13 cellular contexts compared by ENCODE assay signal in genomic region chr12:57602544-57602943, GRCh38. TPM values are rescaled to one million over a fixed set of nuclear protein-coding genes. Genes with fewer than 3 reads are reported as not detected.
DNase-seq lines count a peak whose midpoint lies in the region; ATAC-seq and TF ChIP-seq lines count a peak whose summit lies in the region.
"Had no signal": no experiment of that assay in that cellular context is flagged by ENCODE, and none has a peak within 500 bp of the region (broad histone marks: within the 10 kb centered on the region; RNA-seq: fewer than 3 reads in every experiment).

No MANE protein-coding gene starts in this region.

- peaks cover 34% of the 10 kb centered on the region for H3K36me3 Mint-ChIP-seq in activated T-cell treated with anti-CD3 and anti-CD28 coated beads, Interleukin-2, amount 50 U/mL, for 4 hours (ENCODE audit: insufficient read depth)

- no peaks in the 10 kb centered on the region for H3K9me3 ChIP-seq in esophagus muscularis mucosa
- H3K9me3 ChIP-seq in gastrocnemius medialis, result no peaks in the 10 kb centered on the region
- H3K9me3 ChIP-seq: MG63 had no signal

- no peak overlapping the region for H3K4me3 Mint-ChIP-seq in activated T-cell treated with anti-CD3 and anti-CD28 coated beads, Interleukin-2, amount 50 U/mL, for 4 hours
- H3K4me3 Mint-ChIP-seq: H9 had no signal

- no peak for ATAC-seq in gastrocnemius medialis
- no peak for ATAC-seq in activated T-cell treated with anti-CD3 and anti-CD28 coated beads, Interleukin-2, amount 50 U/mL, for 4 hours
- ATAC-seq: CD8-positive, alpha-beta T cell had no signal

- H3K4me1 ChIP-seq in esophagus muscularis mucosa, result peaks cover 18 to 44% (median 33%) of the 10 kb centered on the region in 4 donors
- no peaks in the 10 kb centered on the region for H3K4me1 ChIP-seq in gastrocnemius medialis

- no peaks in the 10 kb centered on the region for H3K9me3 Mint-ChIP-seq in activated T-cell treated with anti-CD3 and anti-CD28 coated beads, Interleukin-2, amount 50 U/mL, for 4 hours
- H3K9me3 Mint-ChIP-seq: CD8-positive, alpha-beta T cell; H9 had no signal

- H3K27ac ChIP-seq in angular gyrus (ENCODE audit: low read depth, low read length) (peak overlapping the region; percentile 25), esophagus muscularis mucosa (replicated peaks in 1 of 4) (peak overlapping the region; percentile 96 to 99 (median 97)), gastrocnemius medialis (peak overlapping the region in 3 of 4 donors; percentile 55 to 71 (median 66))

- H3K36me3 ChIP-seq in esophagus muscularis mucosa (peaks cover 26 to 69% (median 51%) of the 10 kb centered on the region in 4 donors), gastrocnemius medialis (peaks cover 0 to 25% of the 10 kb centered on the region in 2 donors)
- H3K36me3 ChIP-seq: MG63 had no signal

- TF ChIP-seq CTCF in esophagus muscularis mucosa (IDR thresholded peaks at IDR 0.05), result no peak
- no peak for TF ChIP-seq CTCF in gastrocnemius medialis (IDR thresholded peaks at IDR 0.05 in 4 of 5, conservative IDR thresholded peaks at IDR 0.05 in 1 of 5)

- TF ChIP-seq POLR2A in esophagus muscularis mucosa (IDR thresholded peaks at IDR 0.05; ENCODE audit: low read depth), result no peak
- no peak for TF ChIP-seq POLR2A in gastrocnemius medialis (IDR thresholded peaks at IDR 0.05)

- peaks cover 25% of the 10 kb centered on the region for H3K4me1 Mint-ChIP-seq in activated T-cell treated with anti-CD3 and anti-CD28 coated beads, Interleukin-2, amount 50 U/mL, for 4 hours (ENCODE audit: low read depth)

- no peak for TF ChIP-seq EP300 in esophagus muscularis mucosa (IDR thresholded peaks at IDR 0.05)

- in situ Hi-C loops in gastrocnemius medialis (cut with MboI; ENCODE audit: low sequenced_read_pairs in 4 of 4), result no loop called here

- intact Hi-C loops in esophagus muscularis mucosa (cut with DNase I) (no loop called here), gastrocnemius medialis (cut with DNase I; ENCODE audit: low total_unique reads) (no loop called here)

- no peaks in the 10 kb centered on the region for H3K27me3 Mint-ChIP-seq in activated T-cell treated with anti-CD3 and anti-CD28 coated beads, Interleukin-2, amount 50 U/mL, for 4 hours (ENCODE audit: low read depth)

- no peak overlapping the region for H3K4me3 ChIP-seq in esophagus muscularis mucosa
- no peak overlapping the region for H3K4me3 ChIP-seq in gastrocnemius medialis
- H3K4me3 ChIP-seq: MG63 had no signal

- peak; percentile 58 for DNase-seq in NCI-H82 treated with DMSO at 0.1 percent for 48 hours (lab: John Stamatoyannopoulos, UW; ENCODE audit: unreplicated experiment)
- DNase-seq in esophagus muscularis mucosa (ENCODE audit: extremely low spot score), result no peak
- no peak for DNase-seq in gastrocnemius medialis
- DNase-seq in activated T-cell treated with anti-CD3 and anti-CD28 coated beads, Interleukin-2, amount 50 U/mL, for 4 hours, result no peak
- DNase-seq in mesenteric fat pad (ENCODE audit: low spot score), result no peak
- DNase-seq in stimulated activated CD8-positive, alpha-beta memory T cell treated with anti-CD3 and anti-CD28 coated beads, Interleukin-4, amount 100 ng/mL, for 48 hours, result no peak
- no peak for DNase-seq in HK-2 (ENCODE audit: unreplicated experiment)
- DNase-seq: CD8-positive, alpha-beta T cell; H9; MG63; NCI-H1105; NCI-H1694 treated with DMSO at 0.1 percent for 48 hours had no signal

- no peaks in the 10 kb centered on the region for H3K27me3 ChIP-seq in esophagus muscularis mucosa
- peaks cover 13 to 34% (median 20%) of the 10 kb centered on the region in 3 donors for H3K27me3 ChIP-seq in gastrocnemius medialis
- H3K27me3 ChIP-seq: MG63 had no signal

RNA-seq across cellular contexts. Expression of gene DTX3, which starts 2.1 kb away (rescaled TPM):
- total RNA-seq in esophagus muscularis mucosa, result 10 to 100 TPM; 39.0 to 68.6 (median 46.8) TPM
- total RNA-seq in gastrocnemius medialis, result 10 to 100 TPM in 1 of 4 donors, 1 to 10 TPM in 3; 3.5 to 13.8 (median 6.8) TPM
- total RNA-seq in activated T-cell treated with anti-CD3 and anti-CD28 coated beads, Interleukin-2, amount 50 U/mL, for 4 hours, result 10 to 100 TPM; 15.9 to 18.6 (median 17.0) TPM
- 7.2 TPM for total RNA-seq in mesenteric fat pad

RNA-seq across cellular contexts. Expression of gene ARHGEF25, which starts 8.7 kb away (rescaled TPM):
- total RNA-seq in esophagus muscularis mucosa, result 100 to 1,000 TPM in 3 of 4 donors, 10 to 100 TPM in 1; 77.7 to 133 (median 111) TPM
- 1 to 10 TPM; 1.9 to 3.3 (median 2.4) TPM for total RNA-seq in gastrocnemius medialis
- total RNA-seq in activated T-cell treated with anti-CD3 and anti-CD28 coated beads, Interleukin-2, amount 50 U/mL, for 4 hours, result 1 to 10 TPM in 1 of 3 donors, under 1 TPM in 2; 0.56 to 1.6 (median 0.65) TPM
- 12.8 TPM for total RNA-seq in mesenteric fat pad

RNA-seq across cellular contexts. Expression of gene PIP4K2C, which starts 11.6 kb away (rescaled TPM):
- total RNA-seq in esophagus muscularis mucosa, result 10 to 100 TPM; 22.7 to 30.7 (median 29.0) TPM
- total RNA-seq in gastrocnemius medialis, result 10 to 100 TPM; 11.2 to 22.0 (median 14.6) TPM
- 10 to 100 TPM; 28.6 to 32.0 (median 29.1) TPM for total RNA-seq in activated T-cell treated with anti-CD3 and anti-CD28 coated beads, Interleukin-2, amount 50 U/mL, for 4 hours
- total RNA-seq in mesenteric fat pad, result 14.3 TPM

RNA-seq across cellular contexts. Expression of gene B4GALNT1, which starts 30.5 kb away (rescaled TPM):
- total RNA-seq in esophagus muscularis mucosa, result 10 to 100 TPM in 2 of 4 donors, 1 to 10 TPM in 2; 2.8 to 10.9 (median 7.3) TPM
- total RNA-seq in gastrocnemius medialis, result 10 to 100 TPM; 13.2 to 25.5 (median 16.6) TPM
- total RNA-seq in activated T-cell treated with anti-CD3 and anti-CD28 coated beads, Interleukin-2, amount 50 U/mL, for 4 hours, result 1 to 10 TPM; 3.2 to 4.6 (median 3.6) TPM
- 2.7 TPM for total RNA-seq in mesenteric fat pad
- total RNA-seq: CD8-positive, alpha-beta T cell had no signal

RNA-seq across cellular contexts. Expression of gene KIF5A, which starts 52.7 kb away (rescaled TPM):
- total RNA-seq in esophagus muscularis mucosa (1 to 10 TPM; 2.1 to 3.2 (median 2.4) TPM), gastrocnemius medialis (under 1 TPM in 2 of 4 donors, not detected in 2; 0.09 to 0.36 TPM), mesenteric fat pad (not detected)
- total RNA-seq in activated T-cell treated with anti-CD3 and anti-CD28 coated beads, Interleukin-2, amount 50 U/mL, for 4 hours, result under 1 TPM; 0.56 to 0.98 (median 0.68) TPM

Comparison
In these comparisons a context has a peak if more than half of its experiments do, and no peak if none do; other contexts are left out.
1. H3K27ac ChIP-seq: peak in every context shown above with its lines; median percentile 97 in esophagus muscularis mucosa; 66 in gastrocnemius medialis; 25 in angular gyrus.